ENCODE assay signal across 8 cellular contexts in genomic region chr14:42110167-42110566, GRCh38.
DNase-seq lines count a peak whose midpoint lies in the region; ATAC-seq and TF ChIP-seq lines count a peak whose summit lies in the region.

No MANE protein-coding gene starts in this region.

- H2AFZ ChIP-seq in OCI-LY1 (ENCODE audit: low read length), result no peak overlapping the region

- no peaks in the 10 kb centered on the region for H3K36me3 Mint-ChIP-seq in activated naive CD4-positive, alpha-beta T cell treated with anti-CD3 and anti-CD28 coated beads, Interleukin-2, amount 10 ng/mL, durations not matched to agents 7 days and 5 days

- DNase-seq in glomerular visceral epithelial cell (ENCODE audit: extremely low spot score), result peak; percentile 40
- DNase-seq in activated effector memory CD4-positive, alpha-beta T cell treated with Interleukin-2 at 50 U/mL for 16 hours, result no peak
- DNase-seq in activated naive CD4-positive, alpha-beta T cell treated with anti-CD3 and anti-CD28 coated beads, Interleukin-2, amount 10 ng/mL, durations not matched to agents 7 days and 5 days, result no peak
- no peak for DNase-seq in GF-D8 (lab: John Stamatoyannopoulos, UW)
- DNase-seq in NCI-H345 (lab: John Stamatoyannopoulos, UW), result no peak

- H3K9me3 Mint-ChIP-seq in activated naive CD4-positive, alpha-beta T cell treated with anti-CD3 and anti-CD28 coated beads, Interleukin-2, amount 10 ng/mL, durations not matched to agents 7 days and 5 days, result peaks cover 29% of the 10 kb centered on the region

- TF ChIP-seq CTCF in GM12874 (IDR thresholded peaks at IDR 0.05; ENCODE audit: insufficient read depth, low read depth, low read length) (peak; percentile 22; the same call in 1 of the 2 replicates), OCI-LY1 (IDR thresholded peaks at IDR 0.05; ENCODE audit: low read length) (peak; percentile 81)

- no peaks in the 10 kb centered on the region for H3K9me3 ChIP-seq in OCI-LY1 (ENCODE audit: low read length)

- CTCF ChIA-PET in activated naive CD4-positive, alpha-beta T cell treated with anti-CD3 and anti-CD28 coated beads, Interleukin-2, amount 10 ng/mL, durations not matched to agents 7 days and 5 days (lab: Charles Lee), result no interaction called here

- no peaks in the 10 kb centered on the region for H3K79me2 ChIP-seq in OCI-LY1 (ENCODE audit: insufficient read depth, low read length)

- no peak overlapping the region for H3K4me3 ChIP-seq in OCI-LY1 (ENCODE audit: low read depth, low read length, poor library complexity, severe bottlenecking)

- H3K4me1 Mint-ChIP-seq in activated naive CD4-positive, alpha-beta T cell treated with anti-CD3 and anti-CD28 coated beads, Interleukin-2, amount 10 ng/mL, durations not matched to agents 7 days and 5 days, result no peaks in the 10 kb centered on the region

- H3K27me3 ChIP-seq in OCI-LY1 (ENCODE audit: insufficient read depth, low read length), result no peaks in the 10 kb centered on the region

- no peak overlapping the region for H3K27ac Mint-ChIP-seq in activated naive CD4-positive, alpha-beta T cell treated with anti-CD3 and anti-CD28 coated beads, Interleukin-2, amount 10 ng/mL, durations not matched to agents 7 days and 5 days

- no peaks in the 10 kb centered on the region for H3K36me3 ChIP-seq in OCI-LY1 (ENCODE audit: insufficient read depth, low read length)

- H4K20me1 ChIP-seq in OCI-LY1 (ENCODE audit: insufficient read depth, low read length), result no peaks in the 10 kb centered on the region

- peak; percentile 83 for ATAC-seq in HG03103 (IDR thresholded peaks at IDR 0.05; ENCODE audit: low read depth, unreplicated experiment)

- no peaks in the 10 kb centered on the region for H3K4me1 ChIP-seq in OCI-LY1 (ENCODE audit: insufficient read depth, low read length, severe bottlenecking)

- no peak overlapping the region for H3K9ac ChIP-seq in OCI-LY1 (ENCODE audit: low read length)

- no peaks in the 10 kb centered on the region for H3K27me3 Mint-ChIP-seq in activated naive CD4-positive, alpha-beta T cell treated with anti-CD3 and anti-CD28 coated beads, Interleukin-2, amount 10 ng/mL, durations not matched to agents 7 days and 5 days

- H3K4me2 ChIP-seq in OCI-LY1 (ENCODE audit: low read length), result no peak overlapping the region

- no peak overlapping the region for H3K4me3 Mint-ChIP-seq in activated naive CD4-positive, alpha-beta T cell treated with anti-CD3 and anti-CD28 coated beads, Interleukin-2, amount 10 ng/mL, durations not matched to agents 7 days and 5 days

- no peak overlapping the region for H3K27ac ChIP-seq in OCI-LY1 (ENCODE audit: low read depth, low read length, poor library complexity, severe bottlenecking)

- no peaks in the 10 kb centered on the region for H3K9me2 ChIP-seq in OCI-LY1 (ENCODE audit: low read depth, low read length)

- H3F3A ChIP-seq in OCI-LY1 (ENCODE audit: insufficient read depth, low read length), result no peaks in the 10 kb centered on the region
